33 cellular contexts compared by ENCODE assay signal in genomic region chr13:60514891-60515290, GRCh38.
"Had no signal": no experiment of that assay in that cellular context is flagged by ENCODE, and none has a peak within 500 bp of the region (broad histone marks: within the 10 kb centered on the region; RNA-seq: fewer than 3 reads in every experiment).

No MANE protein-coding gene starts in this region.

- H3K9me3 Mint-ChIP-seq: activated CD4-positive, alpha-beta T cell treated with anti-CD3 and anti-CD28 coated beads, Interleukin-2, amount 10 ng/mL, durations not matched to agents 24 days and 14 days; activated naive CD4-positive, alpha-beta T cell treated with anti-CD3 and anti-CD28 coated beads for 36 hours; activated T-helper 1 cell treated with anti-CD3 and anti-CD28 coated beads, Interleukin-12 subunit alpha, Interleukin-12 subunit beta, Interleukin-2, Interleukin-4 antibody, amounts not matched to agents 30 ng/mL and 10 ng/mL and 1 ng/mL, durations not matched to agents 14 hours and 24 hours and 36 hours; activated T-helper 2 cell treated with anti-CD3 and anti-CD28 coated beads, Interferon-gamma antibody, Interleukin-2, Interleukin-4, amounts not matched to agents 10 μg/mL and 5 μg/mL and 100 μg/mL, durations not matched to agents 14 hours and 24 hours and 36 hours had no signal

- H3K9me3 ChIP-seq: adrenal gland, esophagus muscularis mucosa, gastrocnemius medialis had no signal

- H3K4me1 Mint-ChIP-seq: activated CD4-positive, alpha-beta T cell treated with anti-CD3 and anti-CD28 coated beads for 36 hours; activated CD4-positive, alpha-beta T cell treated with anti-CD3 and anti-CD28 coated beads, Interleukin-2, amount 10 ng/mL, durations not matched to agents 24 days and 14 days; activated CD8-positive, alpha-beta memory T cell treated with anti-CD3 and anti-CD28 coated beads, Interleukin-2, amount 10 ng/mL, durations not matched to agents 7 days and 5 days; brain had no signal

- H3K4me3 ChIP-seq: adrenal gland, breast epithelium, cardiac muscle cell, coronary artery, esophagus muscularis mucosa, gastrocnemius medialis, heart left ventricle had no signal

- H3K27ac ChIP-seq: adrenal gland, breast epithelium, cardiac muscle cell, coronary artery, esophagus muscularis mucosa, foreskin keratinocyte, gastrocnemius medialis, heart left ventricle had no signal

- H3K27me3 Mint-ChIP-seq: activated CD4-positive, alpha-beta memory T cell treated with anti-CD3 and anti-CD28 coated beads for 36 hours; activated CD4-positive, alpha-beta T cell treated with anti-CD3 and anti-CD28 coated beads for 36 hours; activated CD4-positive, alpha-beta T cell treated with anti-CD3 and anti-CD28 coated beads, Interleukin-2, amount 10 ng/mL, durations not matched to agents 24 days and 14 days; activated CD8-positive, alpha-beta memory T cell treated with anti-CD3 and anti-CD28 coated beads, Interleukin-2, amount 10 ng/mL, durations not matched to agents 7 days and 5 days; activated naive CD8-positive, alpha-beta T cell; brain; effector memory CD8-positive, alpha-beta T cell had no signal

- DNase-seq: activated CD4-positive, alpha-beta memory T cell treated with anti-CD3 and anti-CD28 coated beads for 36 hours; activated CD4-positive, alpha-beta T cell treated with anti-CD3 and anti-CD28 coated beads for 36 hours; activated CD4-positive, alpha-beta T cell treated with anti-CD3 and anti-CD28 coated beads, Interleukin-2, amount 10 ng/mL, durations not matched to agents 24 days and 14 days; activated CD4-positive, CD25-positive, alpha-beta regulatory T cell; activated CD4-positive, CD25-positive, alpha-beta regulatory T cell treated with anti-CD3 and anti-CD28 coated beads, Interleukin-2, amount 50 U/mL, for 72 hours; activated CD8-positive, alpha-beta memory T cell treated with anti-CD3 and anti-CD28 coated beads, Interleukin-2, amount 10 ng/mL, durations not matched to agents 7 days and 5 days; activated CD8-positive, alpha-beta memory T cell treated with anti-CD3 and anti-CD28 coated beads, Interleukin-2, amount 50 U/mL, for 4 hours; activated CD8-positive, alpha-beta T cell treated with anti-CD3 and anti-CD28 coated beads, Interleukin-2, amount 10 ng/mL, durations not matched to agents 7 days and 5 days; activated effector memory CD4-positive, alpha-beta T cell treated with anti-CD3 and anti-CD28 coated beads, Interleukin-2, amount 50 U/mL, for 16 hours; activated naive CD4-positive, alpha-beta T cell treated with anti-CD3 and anti-CD28 coated beads for 36 hours; activated T-cell treated with anti-CD3 and anti-CD28 coated beads, Interleukin-2, amount 50 U/mL, for 1 hour; activated T-cell treated with anti-CD3 and anti-CD28 coated beads, Interleukin-2, amount 50 U/mL, for 48 hours; adrenal gland; amygdala; aorta; central memory CD4-positive, alpha-beta T cell; cerebellar nuclear complex; dermis blood vessel endothelial cell; effector CD4-positive, alpha-beta T cell; effector memory CD8-positive, alpha-beta T cell; foreskin keratinocyte; gastrocnemius medialis; glutamatergic neuron; heart left ventricle; T-helper 2 cell had no signal

- H3K36me3 ChIP-seq: adrenal gland had no signal

- H3K4me3 Mint-ChIP-seq: activated CD4-positive, alpha-beta memory T cell treated with anti-CD3 and anti-CD28 coated beads for 36 hours; activated CD4-positive, alpha-beta T cell treated with anti-CD3 and anti-CD28 coated beads for 36 hours; activated CD4-positive, alpha-beta T cell treated with anti-CD3 and anti-CD28 coated beads, Interleukin-2, amount 10 ng/mL, durations not matched to agents 24 days and 14 days; activated CD8-positive, alpha-beta memory T cell treated with anti-CD3 and anti-CD28 coated beads, Interleukin-2, amount 10 ng/mL, durations not matched to agents 7 days and 5 days; activated CD8-positive, alpha-beta T cell treated with anti-CD3 and anti-CD28 coated beads, Interleukin-2, amount 10 ng/mL, durations not matched to agents 7 days and 5 days; activated naive CD4-positive, alpha-beta T cell treated with anti-CD3 and anti-CD28 coated beads for 36 hours; activated naive CD8-positive, alpha-beta T cell; activated T-helper 1 cell treated with anti-CD3 and anti-CD28 coated beads, Interleukin-12 subunit alpha, Interleukin-12 subunit beta, Interleukin-2, Interleukin-4 antibody, amounts not matched to agents 30 ng/mL and 10 ng/mL and 1 ng/mL, durations not matched to agents 14 hours and 24 hours and 36 hours; brain; effector memory CD8-positive, alpha-beta T cell had no signal

- H3K27ac Mint-ChIP-seq: activated CD4-positive, alpha-beta memory T cell treated with anti-CD3 and anti-CD28 coated beads for 36 hours; activated CD4-positive, alpha-beta T cell treated with anti-CD3 and anti-CD28 coated beads for 36 hours; activated CD4-positive, alpha-beta T cell treated with anti-CD3 and anti-CD28 coated beads, Interleukin-2, amount 10 ng/mL, durations not matched to agents 24 days and 14 days; activated CD8-positive, alpha-beta memory T cell treated with anti-CD3 and anti-CD28 coated beads, Interleukin-2, amount 10 ng/mL, durations not matched to agents 7 days and 5 days; activated CD8-positive, alpha-beta T cell treated with anti-CD3 and anti-CD28 coated beads, Interleukin-2, amount 10 ng/mL, durations not matched to agents 7 days and 5 days; activated naive CD4-positive, alpha-beta T cell treated with anti-CD3 and anti-CD28 coated beads for 36 hours; activated naive CD8-positive, alpha-beta T cell; activated T-helper 1 cell treated with anti-CD3 and anti-CD28 coated beads, Interleukin-12 subunit alpha, Interleukin-12 subunit beta, Interleukin-2, Interleukin-4 antibody, amounts not matched to agents 30 ng/mL and 10 ng/mL and 1 ng/mL, durations not matched to agents 14 hours and 24 hours and 36 hours; activated T-helper 2 cell treated with anti-CD3 and anti-CD28 coated beads, Interferon-gamma antibody, Interleukin-2, Interleukin-4, amounts not matched to agents 10 μg/mL and 5 μg/mL and 100 μg/mL, durations not matched to agents 14 hours and 24 hours and 36 hours; brain had no signal
